ENCODE assay signal across 20 cellular contexts in genomic region chr20:19322061-19322985, GRCh38.
DNase-seq lines count a peak whose midpoint lies in the region; TF ChIP-seq lines count a peak whose summit lies in the region.
"Had no signal": no experiment of that assay in that cellular context is flagged by ENCODE, and none has a peak within 500 bp of the region (broad histone marks: within the 10 kb centered on the region; RNA-seq: fewer than 3 reads in every experiment).

No MANE protein-coding gene starts in this region.

- no peak for TF ChIP-seq CTCF in osteoblast (IDR thresholded peaks at IDR 0.05; ENCODE audit: extremely low read depth, low read depth, low read length)

- H2AFZ ChIP-seq in osteoblast (ENCODE audit: low read length): no peak overlapping the region
- H2AFZ ChIP-seq: GM23338 had no signal

- peak; percentile 7 for DNase-seq in NCI-H82 (lab: John Stamatoyannopoulos, UW)
- no peak for DNase-seq in NCI-H82 treated with DMSO at 0.1 percent for 48 hours (lab: John Stamatoyannopoulos, UW; ENCODE audit: unreplicated experiment)
- DNase-seq in M059J (ENCODE audit: low read depth): peak; percentile 44
- DNase-seq in SK-N-MC (ENCODE audit: low read depth, low spot score): peak; percentile 99
- DNase-seq in osteoblast (ENCODE audit: insufficient read length, low spot score, missing footprints): peak; percentile 55
- no peak for DNase-seq in NCI-H69 (lab: John Stamatoyannopoulos, UW)
- DNase-seq in inferior parietal cortex (ENCODE audit: extremely low spot score): no peak
- DNase-seq in ecto neural progenitor cell (ENCODE audit: low spot score): no peak
- DNase-seq: ACHN; AML-193; BE2C; CD4-positive, alpha-beta T cell; CD8-positive, alpha-beta memory T cell; DMS53; DMS79 treated with DMSO at 0.1 percent for 48 hours; H9 had no signal

- no peaks in the 10 kb centered on the region; the same call in 1 of the 2 replicates for H3K36me3 ChIP-seq in SK-N-MC (ENCODE audit: insufficient read depth, low read length)
- H3K36me3 ChIP-seq in osteoblast (ENCODE audit: insufficient read depth, low read length): no peaks in the 10 kb centered on the region
- H3K36me3 ChIP-seq: BE2C; BLaER1 treated with 17β-estradiol and CSF1 and Interleukin-3, amounts not matched to agents 10 nM and 100 nM had no signal

- no peaks in the 10 kb centered on the region for H3K4me1 ChIP-seq in osteoblast (ENCODE audit: insufficient read depth, low read length)
- H3K4me1 ChIP-seq: BE2C had no signal

- H3K9me3 ChIP-seq in SK-N-MC (ENCODE audit: low read depth, low read length) (no peaks in the 10 kb centered on the region), osteoblast (ENCODE audit: low read depth, low read length) (no peaks in the 10 kb centered on the region)
- H3K9me3 ChIP-seq: BE2C; BLaER1 treated with 17β-estradiol and CSF1 and Interleukin-3, amounts not matched to agents 10 nM and 100 nM had no signal

- H3K27ac ChIP-seq in SK-N-MC (peak overlapping the region; percentile 98), osteoblast (ENCODE audit: low read depth, low read length) (no peak overlapping the region)
- H3K27ac ChIP-seq: 22Rv1; BLaER1 treated with 17β-estradiol and CSF1 and Interleukin-3, amounts not matched to agents 10 nM and 100 nM had no signal

- H3K4me3 ChIP-seq in SK-N-MC (peak overlapping the region; percentile 57), osteoblast (ENCODE audit: insufficient read depth, low read length) (no peak overlapping the region)
- H3K4me3 ChIP-seq: BLaER1 treated with 17β-estradiol and CSF1 and Interleukin-3, amounts not matched to agents 10 nM and 100 nM; GM12878; GM23338 had no signal

- H3K4me2 ChIP-seq in osteoblast (ENCODE audit: insufficient read depth, low read length): no peak overlapping the region
- H3K4me2 ChIP-seq: BLaER1 treated with 17β-estradiol and CSF1 and Interleukin-3, amounts not matched to agents 10 nM and 100 nM; GM23338 had no signal

- H3K79me2 ChIP-seq in osteoblast (ENCODE audit: insufficient read depth, low read length): no peaks in the 10 kb centered on the region

- peak overlapping the region; percentile 61 for H3K9ac ChIP-seq in SK-N-MC (ENCODE audit: insufficient read length)
- H3K9ac ChIP-seq: BLaER1 treated with 17β-estradiol and CSF1 and Interleukin-3, amounts not matched to agents 10 nM and 100 nM had no signal

- no peaks in the 10 kb centered on the region for H3K27me3 ChIP-seq in osteoblast (ENCODE audit: insufficient read depth, low read length)
- H3K27me3 ChIP-seq: BE2C had no signal

- no peaks in the 10 kb centered on the region for H4K20me1 ChIP-seq in osteoblast (ENCODE audit: insufficient read depth, low read length)

Comparison
In these comparisons a context has a peak if more than half of its experiments do, and no peak if none do; other contexts are left out.
1. DNase-seq: peak in NCI-H82 (single experiment), M059J (single experiment), SK-N-MC (single experiment) and osteoblast (single experiment); none in NCI-H82 treated with DMSO at 0.1 percent for 48 hours (single experiment), NCI-H69 (single experiment), inferior parietal cortex (single experiment) and ecto neural progenitor cell (single experiment).